8 cellular contexts compared by ENCODE assay signal in the genomic region with DNA sequence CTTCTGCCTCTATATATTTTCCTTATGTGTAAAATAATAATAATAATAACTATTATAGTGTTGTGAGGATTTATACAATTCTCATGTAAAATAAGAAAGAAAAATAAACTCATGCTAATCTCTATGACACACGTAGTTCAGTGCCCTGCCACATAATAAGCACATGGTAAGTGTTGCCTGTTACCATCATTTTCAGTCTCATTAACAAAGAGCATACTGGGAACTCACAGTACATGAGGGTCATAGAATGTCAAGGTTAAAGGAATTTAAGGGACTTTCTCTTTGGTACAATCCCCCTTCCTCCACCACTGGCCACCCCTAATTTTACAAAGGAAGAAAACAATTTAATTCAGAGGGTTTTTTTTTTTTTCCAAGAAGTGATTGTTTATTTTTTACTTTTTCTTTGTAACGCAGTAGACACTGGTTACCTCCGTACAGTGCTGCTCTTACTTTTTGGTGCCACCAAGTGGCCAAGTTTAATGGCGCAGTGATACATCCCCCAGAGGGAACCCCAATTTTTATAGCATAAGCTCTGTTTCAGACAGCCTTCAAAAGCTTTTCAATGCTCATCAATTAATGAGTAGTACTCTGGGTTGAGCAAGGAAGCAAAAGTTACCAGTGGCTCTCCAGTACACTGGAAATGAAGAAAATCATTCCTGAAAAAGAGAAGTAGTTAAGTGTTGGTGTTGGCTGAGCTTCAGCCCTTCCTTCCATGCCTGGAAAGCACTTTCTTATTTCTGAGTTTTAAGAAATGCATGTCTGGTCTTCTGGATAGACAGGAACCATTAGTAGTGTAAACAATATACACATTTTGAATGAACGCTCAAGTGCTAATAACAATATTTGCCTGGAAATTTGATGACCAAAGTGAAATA.
DNase-seq lines count a peak whose midpoint lies in the region; ATAC-seq lines count a peak whose summit lies in the region.

No MANE protein-coding gene starts in this region.

- DNase-seq in COR-L47 (lab: John Stamatoyannopoulos, UW), result peak; percentile 5
- DNase-seq in SK-MEL-5 (ENCODE audit: low read depth, low spot score), result peak; percentile 56
- DNase-seq in activated naive CD8-positive, alpha-beta T cell treated with anti-CD3 and anti-CD28 coated beads, Interleukin-2, amount 10 ng/mL, durations not matched to agents 7 days and 5 days, result peak; percentile 58
- DNase-seq in iPS DF 19.7 (ENCODE audit: low read depth, low spot score), result peak; percentile 9
- DNase-seq in stimulated activated CD4-positive, alpha-beta T cell treated with anti-CD3 and anti-CD28 coated beads, Interleukin-1b, Interleukin-23, amount 100 ng/mL, for 4 hours (ENCODE audit: low read depth in 2 of 2), result peak; percentile 32 to 55
- DNase-seq in globus pallidus (ENCODE audit: low spot score), result no peak

- H3K4me3 Mint-ChIP-seq in activated naive CD8-positive, alpha-beta T cell treated with anti-CD3 and anti-CD28 coated beads, Interleukin-2, amount 10 ng/mL, durations not matched to agents 7 days and 5 days, result peak overlapping the region; percentile 6

- H3K9me3 Mint-ChIP-seq in activated naive CD8-positive, alpha-beta T cell treated with anti-CD3 and anti-CD28 coated beads, Interleukin-2, amount 10 ng/mL, durations not matched to agents 7 days and 5 days, result peaks cover 11% of the 10 kb centered on the region

- peaks cover 21% of the 10 kb centered on the region for H3K36me3 Mint-ChIP-seq in activated naive CD8-positive, alpha-beta T cell treated with anti-CD3 and anti-CD28 coated beads, Interleukin-2, amount 10 ng/mL, durations not matched to agents 7 days and 5 days

- no peaks in the 10 kb centered on the region for H3K27me3 Mint-ChIP-seq in activated naive CD8-positive, alpha-beta T cell treated with anti-CD3 and anti-CD28 coated beads, Interleukin-2, amount 10 ng/mL, durations not matched to agents 7 days and 5 days

- peaks cover 27% of the 10 kb centered on the region for H3K4me1 Mint-ChIP-seq in activated naive CD8-positive, alpha-beta T cell treated with anti-CD3 and anti-CD28 coated beads, Interleukin-2, amount 10 ng/mL, durations not matched to agents 7 days and 5 days

- peak overlapping the region; percentile 56 for H3K27ac Mint-ChIP-seq in activated naive CD8-positive, alpha-beta T cell treated with anti-CD3 and anti-CD28 coated beads, Interleukin-2, amount 10 ng/mL, durations not matched to agents 7 days and 5 days

- POLR2A ChIA-PET in activated naive CD8-positive, alpha-beta T cell treated with anti-CD3 and anti-CD28 coated beads, Interleukin-2, amount 10 ng/mL, durations not matched to agents 7 days and 5 days (lab: Charles Lee), result interaction anchor here (0.6 to 1.2 kb wide), 7 partner anchors 56 to 373 kb away, joined by 3 to 6 read pairs (median 4); a partner anchor contains a TSS

- ATAC-seq in GM19351 (IDR thresholded peaks at IDR 0.05; ENCODE audit: unreplicated experiment) (peak; percentile 99), HG03439 (IDR thresholded peaks at IDR 0.05; ENCODE audit: unreplicated experiment) (peak; percentile 94)
- peak; percentile 98 for ATAC-seq in activated naive CD8-positive, alpha-beta T cell treated with anti-CD3 and anti-CD28 coated beads, Interleukin-2, amount 10 ng/mL, durations not matched to agents 7 days and 5 days (ENCODE audit: low read depth)

- in situ Hi-C loops in SK-MEL-5 (cut with HindIII; ENCODE audit: low pct_unique_long_range_greater_than_20kb, low sequenced_read_pairs), result no loop called here
